Comparison of ENCODE assay signal across 9 cellular contexts in the genomic region with DNA sequence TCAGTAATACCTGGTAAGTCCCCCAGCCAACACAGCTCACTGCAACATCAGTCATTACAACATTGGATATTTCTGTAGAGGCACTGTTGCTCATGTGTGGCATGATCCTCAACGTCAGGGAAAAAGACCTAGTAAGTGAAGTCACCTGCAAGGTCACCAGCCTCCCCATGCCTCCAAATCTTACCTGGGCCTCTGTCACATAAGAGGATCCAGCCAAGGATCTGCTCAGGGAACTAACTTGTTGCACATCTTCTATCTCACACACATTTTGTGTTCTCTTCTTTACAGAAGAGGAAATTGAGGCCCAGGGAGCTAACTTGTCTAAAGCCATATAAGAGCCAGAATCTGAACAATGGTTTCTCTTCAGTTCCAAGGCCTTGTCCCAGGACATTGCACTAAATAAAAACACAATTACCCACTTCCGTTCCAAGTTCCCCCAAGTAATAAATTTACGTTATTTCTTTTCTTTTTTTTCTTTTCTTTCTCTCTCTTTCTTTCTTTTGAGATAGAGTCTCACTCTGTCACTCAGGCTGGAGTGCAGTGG. TPM values are rescaled to one million over a fixed set of nuclear protein-coding genes. Genes with fewer than 3 reads are reported as not detected.
DNase-seq lines count a peak whose midpoint lies in the region; ATAC-seq and TF ChIP-seq lines count a peak whose summit lies in the region.
"Had no signal": no experiment of that assay in that cellular context is flagged by ENCODE, and none has a peak within 500 bp of the region (broad histone marks: within the 10 kb centered on the region; RNA-seq: fewer than 3 reads in every experiment).

No MANE protein-coding gene starts in this region.

- TF ChIP-seq POLR2A in Peyer's patch (IDR thresholded peaks at IDR 0.05) = no peak

- H3K9me3 ChIP-seq in ES-I3 (ENCODE audit: control insufficient read depth, insufficient read depth, low read length) (no peaks in the 10 kb centered on the region), Peyer's patch (no peaks in the 10 kb centered on the region)

- H3K4me1 ChIP-seq in ES-I3 (ENCODE audit: insufficient read depth, low read length) (no peaks in the 10 kb centered on the region), Peyer's patch (peaks cover 0 to 18% (median 2%) of the 10 kb centered on the region in 4 donors)

- peak overlapping the region in 2 of 4 donors; percentile 86 to 95 for H3K4me3 ChIP-seq in Peyer's patch

- no peak for ATAC-seq in HG02588 (IDR thresholded peaks at IDR 0.05; ENCODE audit: unreplicated experiment)
- no peak for ATAC-seq in GM18858 (IDR thresholded peaks at IDR 0.05; ENCODE audit: unreplicated experiment)

- H3K27me3 ChIP-seq in Peyer's patch = no peaks in the 10 kb centered on the region

- H3K36me3 ChIP-seq in ES-I3 (ENCODE audit: insufficient read depth, low read length) = no peaks in the 10 kb centered on the region; the same call in 1 of the 2 replicates
- peaks cover 0 to 11% (median 0%) of the 10 kb centered on the region in 3 donors for H3K36me3 ChIP-seq in Peyer's patch

- no peak for TF ChIP-seq CTCF in Peyer's patch (IDR thresholded peaks at IDR 0.05)
- no peak for TF ChIP-seq CTCF in GM20000 (IDR thresholded peaks at IDR 0.05; ENCODE audit: extremely low read depth, missing control alignments)

- H3K9ac ChIP-seq in ES-I3 (ENCODE audit: low read depth, low read length) = peak overlapping the region; percentile 96; the same call in 1 of the 2 replicates

- no peak for DNase-seq in Peyer's patch
- no peak for DNase-seq in epithelial cell of prostate (ENCODE audit: low read depth, low spot score)
- DNase-seq in putamen (ENCODE audit: low spot score) = peak; percentile 23
- no peak for DNase-seq in GM20000 (ENCODE audit: low spot score)
- no peak for DNase-seq in retina
- DNase-seq: NCI-H774 had no signal

- H3K27ac ChIP-seq in Peyer's patch (peak overlapping the region in 3 of 4 donors; percentile 76 to 88 (median 88)), epithelial cell of prostate (peak overlapping the region; percentile 43)

RNA-seq across cellular contexts. Expression of a gene that starts 1.4 kb away (rescaled TPM):
- 100 to 1,000 TPM in 3 of 4 donors, 10 to 100 TPM in 1; 75.9 to 128 (median 110) TPM for total RNA-seq in Peyer's patch

RNA-seq across cellular contexts. Expression of a gene that starts 15.7 kb away (rescaled TPM):
- total RNA-seq in Peyer's patch = under 1 TPM in 1 of 4 donors, not detected in 3; 0.67 TPM

RNA-seq across cellular contexts. Expression of a gene that starts 46.8 kb away (rescaled TPM):
- total RNA-seq in Peyer's patch = 10 to 100 TPM; 13.2 to 24.7 (median 18.3) TPM

RNA-seq across cellular contexts. Expression of a gene that starts 47.1 kb away (rescaled TPM):
- 10 to 100 TPM; 25.7 to 49.7 (median 35.0) TPM for total RNA-seq in Peyer's patch
